In genomic region chr11:38138972-38139371, GRCh38 we compare ENCODE assay signal across 27 cellular contexts.
"Had no signal": no experiment of that assay in that cellular context is flagged by ENCODE, and none has a peak within 500 bp of the region (broad histone marks: within the 10 kb centered on the region; RNA-seq: fewer than 3 reads in every experiment).

No MANE protein-coding gene starts in this region.

- ATAC-seq: stimulated activated effector memory CD8-positive, alpha-beta T cell treated with anti-CD3 and anti-CD28 coated beads, Interleukin-12 subunit alpha, Interleukin-12 subunit beta, amount 100 ng/mL, for 72 hours; stimulated activated memory B cell treated with anti-CD40 and anti-IgM and Interleukin-4, amounts not matched to agents 10 μg/mL and 1 μg/mL and 100 μg/mL, for 72 hours; stimulated activated naive B cell treated with anti-CD40 and anti-IgM and Interleukin-4, amounts not matched to agents 10 μg/mL and 1 μg/mL and 100 μg/mL, for 72 hours; stimulated activated naive CD8-positive, alpha-beta T cell treated with anti-CD3 and anti-CD28 coated beads, Interleukin-15, amount 100 ng/mL, for 72 hours; stimulated activated naive CD8-positive, alpha-beta T cell treated with anti-CD3 and anti-CD28 coated beads, Interleukin-15, Interleukin-2, amounts not matched to agents 100 U/mL and 50 U/mL, for 24 hours; upper lobe of right lung had no signal

- H3K4me3 Mint-ChIP-seq: stimulated activated effector memory CD8-positive, alpha-beta T cell treated with anti-CD3 and anti-CD28 coated beads, Interleukin-12 subunit alpha, Interleukin-12 subunit beta, amount 100 ng/mL, for 72 hours; stimulated activated memory B cell treated with anti-CD40 and anti-IgM and Interleukin-4, amounts not matched to agents 10 μg/mL and 1 μg/mL and 100 μg/mL, for 72 hours; stimulated activated naive B cell treated with anti-CD40 and anti-IgM and Interleukin-4, amounts not matched to agents 10 μg/mL and 1 μg/mL and 100 μg/mL, for 72 hours; stimulated activated naive CD8-positive, alpha-beta T cell treated with anti-CD3 and anti-CD28 coated beads, Interleukin-15, amount 100 ng/mL, for 72 hours; stimulated activated naive CD8-positive, alpha-beta T cell treated with anti-CD3 and anti-CD28 coated beads, Interleukin-15, Interleukin-2, amounts not matched to agents 100 ng/mL and 50 ng/mL, for 24 hours; type B pancreatic cell had no signal

- H3K27me3 ChIP-seq: stomach, suprapubic skin, testis, thyroid gland, tibial artery, tibial nerve, transverse colon, upper lobe of left lung, upper lobe of right lung, uterus, vagina had no signal

- H3K27ac Mint-ChIP-seq: stimulated activated effector memory CD8-positive, alpha-beta T cell treated with anti-CD3 and anti-CD28 coated beads, Interleukin-12 subunit alpha, Interleukin-12 subunit beta, amount 100 ng/mL, for 72 hours; stimulated activated memory B cell treated with anti-CD40 and anti-IgM and Interleukin-4, amounts not matched to agents 10 μg/mL and 1 μg/mL and 100 μg/mL, for 72 hours; stimulated activated naive B cell treated with anti-CD40 and anti-IgM and Interleukin-4, amounts not matched to agents 10 μg/mL and 1 μg/mL and 100 μg/mL, for 72 hours; stimulated activated naive CD8-positive, alpha-beta T cell treated with anti-CD3 and anti-CD28 coated beads, Interleukin-15, Interleukin-2, amounts not matched to agents 100 ng/mL and 50 ng/mL, for 24 hours; type B pancreatic cell had no signal

- H3K27me3 Mint-ChIP-seq: stimulated activated memory B cell treated with anti-CD40 and anti-IgM and Interleukin-4, amounts not matched to agents 10 μg/mL and 1 μg/mL and 100 μg/mL, for 72 hours; stimulated activated naive B cell treated with anti-CD40 and anti-IgM and Interleukin-4, amounts not matched to agents 10 μg/mL and 1 μg/mL and 100 μg/mL, for 72 hours; stimulated activated naive CD8-positive, alpha-beta T cell treated with anti-CD3 and anti-CD28 coated beads, Interleukin-15, amount 100 ng/mL, for 72 hours; stimulated activated naive CD8-positive, alpha-beta T cell treated with anti-CD3 and anti-CD28 coated beads, Interleukin-15, Interleukin-2, amounts not matched to agents 100 ng/mL and 50 ng/mL, for 24 hours; type B pancreatic cell had no signal

- H3K4me3 ChIP-seq: stomach, suprapubic skin, testis, thoracic aorta, thyroid gland, tibial artery, tibial nerve, transverse colon, upper lobe of left lung, upper lobe of right lung, uterus, vagina had no signal

- H3K9me3 Mint-ChIP-seq: type B pancreatic cell had no signal

- H3K36me3 ChIP-seq: stomach, suprapubic skin, thoracic aorta, thyroid gland, tibial artery, tibial nerve, transverse colon, upper lobe of left lung, upper lobe of right lung, uterus, vagina had no signal

- H3K36me3 Mint-ChIP-seq: stimulated activated effector memory CD8-positive, alpha-beta T cell treated with anti-CD3 and anti-CD28 coated beads, Interleukin-12 subunit alpha, Interleukin-12 subunit beta, amount 100 ng/mL, for 72 hours; stimulated activated memory B cell treated with anti-CD40 and anti-IgM and Interleukin-4, amounts not matched to agents 10 μg/mL and 1 μg/mL and 100 μg/mL, for 72 hours; stimulated activated naive B cell treated with anti-CD40 and anti-IgM and Interleukin-4, amounts not matched to agents 10 μg/mL and 1 μg/mL and 100 μg/mL, for 72 hours; type B pancreatic cell had no signal

- DNase-seq: stimulated activated CD4-positive, alpha-beta T cell treated with anti-CD3 and anti-CD28 coated beads, Interleukin-2, amount 100 ng/mL, for 48 hours; stimulated activated CD4-positive, alpha-beta T cell treated with anti-CD3 and anti-CD28 coated beads, Interleukin-4, amount 100 ng/mL, for 1 hour; stimulated activated CD4-positive, alpha-beta T cell treated with anti-CD3 and anti-CD28 coated beads, Interleukin-4, amount 100 ng/mL, for 24 hours; stimulated activated CD4-positive, alpha-beta T cell treated with anti-CD3 and anti-CD28 coated beads, Interleukin-4, amount 100 ng/mL, for 4 hours; stimulated activated CD8-positive, alpha-beta memory T cell treated with anti-CD3 and anti-CD28 coated beads, Interleukin-4, amount 100 ng/mL, for 48 hours; stimulated activated naive B cell treated with anti-CD40 and anti-IgM and Interleukin-4, amounts not matched to agents 10 μg/mL and 1 μg/mL and 100 μg/mL, for 72 hours; stimulated activated naive CD4-positive, alpha-beta T cell; stimulated activated naive CD4-positive, alpha-beta T cell treated with Interleukin-2 at 50 U/mL for 16 hours; stimulated activated naive CD8-positive, alpha-beta T cell treated with anti-CD3 and anti-CD28 coated beads, Interleukin-15, amount 100 ng/mL, for 72 hours; stimulated activated naive CD8-positive, alpha-beta T cell treated with anti-CD3 and anti-CD28 coated beads, Interleukin-15, Interleukin-2, amounts not matched to agents 100 U/mL and 50 U/mL, for 24 hours; stomach; substantia nigra; testis; thyroid gland; tibial artery; transverse colon; upper lobe of left lung; upper lobe of right lung; uterus had no signal

- H3K4me1 Mint-ChIP-seq: stimulated activated effector memory CD8-positive, alpha-beta T cell treated with anti-CD3 and anti-CD28 coated beads, Interleukin-12 subunit alpha, Interleukin-12 subunit beta, amount 100 ng/mL, for 72 hours; stimulated activated memory B cell treated with anti-CD40 and anti-IgM and Interleukin-4, amounts not matched to agents 10 μg/mL and 1 μg/mL and 100 μg/mL, for 72 hours; stimulated activated naive B cell treated with anti-CD40 and anti-IgM and Interleukin-4, amounts not matched to agents 10 μg/mL and 1 μg/mL and 100 μg/mL, for 72 hours; stimulated activated naive CD8-positive, alpha-beta T cell treated with anti-CD3 and anti-CD28 coated beads, Interleukin-15, amount 100 ng/mL, for 72 hours had no signal
